Comparison of ENCODE assay signal across 10 cellular contexts in genomic region chr11:89061839-89062238, GRCh38. TPM values are rescaled to one million over a fixed set of nuclear protein-coding genes. Genes with fewer than 3 reads are reported as not detected.
"Had no signal": no experiment of that assay in that cellular context is flagged by ENCODE, and none has a peak within 500 bp of the region (broad histone marks: within the 10 kb centered on the region; RNA-seq: fewer than 3 reads in every experiment).

No MANE protein-coding gene starts in this region.

RNA-seq across cellular contexts. Expression of gene GRM5, which starts 3.9 kb away (rescaled TPM):
- total RNA-seq: activated CD4-positive, alpha-beta T cell treated with anti-CD3 and anti-CD28 coated beads, Interleukin-2, amount 10 ng/mL, durations not matched to agents 24 days and 14 days; activated CD8-positive, alpha-beta T cell treated with anti-CD3 and anti-CD28 coated beads, Interleukin-2, amount 10 ng/mL, durations not matched to agents 7 days and 5 days; esophagus muscularis mucosa; gastroesophageal sphincter; left ventricle myocardium superior; osteoblast; right lobe of liver; smooth muscle cell; transverse colon had no signal
- polyA plus RNA-seq: keratinocyte, smooth muscle cell had no signal
